Comparison of ENCODE assay signal across 9 cellular contexts in genomic region chr2:220614064-220614463, GRCh38.
"Had no signal": no experiment of that assay in that cellular context is flagged by ENCODE, and none has a peak within 500 bp of the region (broad histone marks: within the 10 kb centered on the region; RNA-seq: fewer than 3 reads in every experiment).

No MANE protein-coding gene starts in this region.

- H2AFZ ChIP-seq: GM23248 had no signal

- H3K36me3 Mint-ChIP-seq: IgD-negative memory B cell had no signal

- H3K36me3 ChIP-seq: HAP-1 had no signal

- H3K4me3 ChIP-seq: GM23248, HAP-1 had no signal

- H3K4me1 ChIP-seq: HAP-1 had no signal

- H3K27me3 Mint-ChIP-seq: IgD-negative memory B cell had no signal

- H3K27ac Mint-ChIP-seq: HFFc6, IgD-negative memory B cell had no signal

- DNase-seq: GM23248, GOT3, H7, HFFc6, KG1 had no signal

- H3K4me1 Mint-ChIP-seq: IgD-negative memory B cell had no signal

- H3K9ac ChIP-seq: GM23248 had no signal

- H3K27ac ChIP-seq: GM23248, HL-60 had no signal

- ATAC-seq: HCT116 had no signal

- H3K9me3 ChIP-seq: HAP-1 had no signal

- H3K4me3 Mint-ChIP-seq: HFFc6, IgD-negative memory B cell had no signal

- H3K9me3 Mint-ChIP-seq: HFFc6 had no signal
